Comparison of ENCODE assay signal across 13 cellular contexts in the genomic region with DNA sequence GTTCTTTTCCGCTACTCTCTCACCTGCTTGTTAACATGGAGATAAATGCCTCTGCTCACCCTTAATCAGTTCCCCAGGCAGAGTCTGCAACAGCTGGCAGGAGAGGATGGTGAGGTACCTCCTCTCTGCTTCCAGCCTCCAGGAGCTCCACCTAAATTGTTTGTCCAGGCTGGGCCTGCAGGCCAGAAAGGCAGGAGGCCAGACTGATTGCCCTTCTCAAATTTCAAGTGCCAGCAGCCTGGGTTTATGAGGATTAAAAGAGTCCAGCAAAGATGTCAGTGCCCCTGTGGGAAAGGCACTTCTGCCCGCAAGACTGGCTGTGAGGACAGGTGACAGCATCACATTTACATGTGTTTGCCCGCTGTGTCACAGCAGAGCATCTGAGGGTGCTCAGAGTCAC. TPM values are rescaled to one million over a fixed set of nuclear protein-coding genes. Genes with fewer than 3 reads are reported as not detected.
A peak's percentile ranks its signal among the peaks of the same experiment; 100 is the strongest.
DNase-seq lines count a peak whose midpoint lies in the region; ATAC-seq and TF ChIP-seq lines count a peak whose summit lies in the region.
"Had no signal": no experiment of that assay in that cellular context is flagged by ENCODE, and none has a peak within 500 bp of the region (broad histone marks: within the 10 kb centered on the region; RNA-seq: fewer than 3 reads in every experiment).

No MANE protein-coding gene starts in this region.

- H2AFZ ChIP-seq in neural progenitor cell (replicated peaks) = no peak overlapping the region

- peak overlapping the region; percentile 35 for H3K4me2 ChIP-seq in neural progenitor cell

- peaks cover 29% of the 10 kb centered on the region for H3K4me1 ChIP-seq in SJCRH30
- peaks cover 43% of the 10 kb centered on the region for H3K4me1 ChIP-seq in neural progenitor cell

- ATAC-seq in HG02610 (IDR thresholded peaks at IDR 0.05; ENCODE audit: unreplicated experiment) (no peak), GM18867 (IDR thresholded peaks at IDR 0.05; ENCODE audit: unreplicated experiment) (no peak)

- peak overlapping the region; percentile 98 for H3K27ac Mint-ChIP-seq in neural progenitor cell
- no peak overlapping the region for H3K27ac Mint-ChIP-seq in osteocyte (ENCODE audit: unreplicated experiment)
- H3K27ac Mint-ChIP-seq: immature natural killer cell had no signal

- H3K36me3 ChIP-seq in SJCRH30 = no peaks in the 10 kb centered on the region
- H3K36me3 ChIP-seq in neural progenitor cell = no peaks in the 10 kb centered on the region

- peaks cover 80% of the 10 kb centered on the region for H3K4me1 Mint-ChIP-seq in neural progenitor cell
- H3K4me1 Mint-ChIP-seq in osteocyte (ENCODE audit: unreplicated experiment) = peaks cover 21% of the 10 kb centered on the region

- H3F3A ChIP-seq in neural progenitor cell (ENCODE audit: low read depth) = peaks cover 26% of the 10 kb centered on the region

- in situ Hi-C loops in G401 (cut with HindIII; ENCODE audit: low sequenced_read_pairs) = no loop called here

- TF ChIP-seq CTCF in neural progenitor cell (IDR thresholded peaks at IDR 0.05) (no peak), osteocyte (IDR thresholded peaks at IDR 0.05) (no peak)

- H3K79me2 ChIP-seq in neural progenitor cell (ENCODE audit: low read depth) = no peaks in the 10 kb centered on the region

- no peaks in the 10 kb centered on the region for H4K20me1 ChIP-seq in neural progenitor cell (ENCODE audit: low read depth)

- H3K4me3 ChIP-seq in SJCRH30 (no peak overlapping the region), neural progenitor cell (no peak overlapping the region)

- H3K9ac ChIP-seq in neural progenitor cell = no peak overlapping the region

- H3K27me3 Mint-ChIP-seq in neural progenitor cell (ENCODE audit: insufficient read depth, low read depth) (peaks cover 18% of the 10 kb centered on the region), osteocyte (ENCODE audit: unreplicated experiment) (no peaks in the 10 kb centered on the region)

- H3K9me3 Mint-ChIP-seq in neural progenitor cell = no peaks in the 10 kb centered on the region
- no peaks in the 10 kb centered on the region for H3K9me3 Mint-ChIP-seq in osteocyte (ENCODE audit: unreplicated experiment)
- H3K9me3 Mint-ChIP-seq: immature natural killer cell had no signal

- H3K4me3 Mint-ChIP-seq in neural progenitor cell = peak overlapping the region; percentile 69
- no peak overlapping the region for H3K4me3 Mint-ChIP-seq in osteocyte (ENCODE audit: unreplicated experiment)
- H3K4me3 Mint-ChIP-seq: immature natural killer cell had no signal

- H3K9me3 ChIP-seq in SJCRH30 (replicated peaks) (no peaks in the 10 kb centered on the region), neural progenitor cell (ENCODE audit: low read depth) (no peaks in the 10 kb centered on the region)

- H3K36me3 Mint-ChIP-seq in neural progenitor cell = no peaks in the 10 kb centered on the region
- H3K36me3 Mint-ChIP-seq in osteocyte (ENCODE audit: unreplicated experiment) = no peaks in the 10 kb centered on the region

- H3K27me3 ChIP-seq in SJCRH30 = 0 out of 2 replicates have a peak, but pooled peaks cover 10% of the 10 kb centered on the region
- H3K27me3 ChIP-seq in neural progenitor cell = no peaks in the 10 kb centered on the region

- DNase-seq in G401 (ENCODE audit: low spot score) = peak; percentile 50
- DNase-seq in NCI-H2029 treated with DMSO at 0.1 percent for 48 hours (lab: John Stamatoyannopoulos, UW) = peak; percentile 94
- peak; percentile 90 to 94 for DNase-seq in SJCRH30
- peak; percentile 47 for DNase-seq in neural progenitor cell (ENCODE audit: low spot score)
- DNase-seq in osteocyte (ENCODE audit: extremely low spot score, unreplicated experiment) = no peak
- DNase-seq in stimulated activated naive CD4-positive, alpha-beta T cell (lab: John Stamatoyannopoulos, UW) = no peak
- DNase-seq: activated effector memory CD4-positive, alpha-beta T cell treated with Interleukin-2 at 50 U/mL for 16 hours; EL; immature natural killer cell; Kasumi-1; T-helper 9 cell had no signal

- H3K27ac ChIP-seq in SJCRH30 = no peak overlapping the region
- no peak overlapping the region for H3K27ac ChIP-seq in neural progenitor cell

RNA-seq across cellular contexts. Expression of gene CORO2A, which starts 19.8 kb away (rescaled TPM):
- 8.0 and 9.3 TPM in 2 replicates for total RNA-seq in G401 (2014; rRNA removed; shearing (Covaris generic))
- 0.55 and 0.61 TPM in 2 replicates for total RNA-seq in SJCRH30 (2014; rRNA removed; shearing (Covaris generic))
- total RNA-seq in neural progenitor cell (ENCODE audit: low replicate concordance) (2.4 and 3.6 TPM in 2 replicates), osteocyte (1.6 and 1.8 TPM in 2 replicates)

RNA-seq across cellular contexts. Expression of gene TRIM14, which starts 53.6 kb away (rescaled TPM):
- total RNA-seq in G401 (2014; rRNA removed; shearing (Covaris generic)) = 8.9 and 10.2 TPM in 2 replicates
- total RNA-seq in SJCRH30 (2014; rRNA removed; shearing (Covaris generic)) = 0.22 and 0.30 TPM in 2 replicates
- total RNA-seq in neural progenitor cell (ENCODE audit: low replicate concordance) = 0.17 and 2.7 TPM in 2 replicates
- 0.48 and 0.76 TPM in 2 replicates for total RNA-seq in osteocyte

Comparison
In these comparisons a context has a peak if more than half of its experiments do, and no peak if none do; other contexts are left out.
1. DNase-seq: peak in G401 (single experiment), NCI-H2029 treated with DMSO at 0.1 percent for 48 hours (single experiment), SJCRH30 (2 of 2) and neural progenitor cell (single experiment); none in osteocyte (single experiment) and stimulated activated naive CD4-positive, alpha-beta T cell (0 of 6).